ENCODE assay signal across 18 cellular contexts in genomic region chr6:76779068-76779467, GRCh38.
A peak's percentile ranks its signal among the peaks of the same experiment; 100 is the strongest.
DNase-seq lines count a peak whose midpoint lies in the region; ATAC-seq, FAIRE-seq and TF ChIP-seq lines count a peak whose summit lies in the region.
"Had no signal": no experiment of that assay in that cellular context is flagged by ENCODE, and none has a peak within 500 bp of the region (broad histone marks: within the 10 kb centered on the region; RNA-seq: fewer than 3 reads in every experiment).

No MANE protein-coding gene starts in this region.

- no peaks in the 10 kb centered on the region for H3K79me2 ChIP-seq in endothelial cell of umbilical vein (ENCODE audit: control insufficient read depth, insufficient read depth, low read length)

- H3K9me3 ChIP-seq in endothelial cell of umbilical vein (replicated peaks; ENCODE audit: control insufficient read depth, insufficient read depth, low read length), result no peaks in the 10 kb centered on the region
- H3K9me3 ChIP-seq in prostate gland, result no peaks in the 10 kb centered on the region
- no peaks in the 10 kb centered on the region for H3K9me3 ChIP-seq in tibial nerve

- no peak overlapping the region for H3K4me2 ChIP-seq in endothelial cell of umbilical vein (ENCODE audit: insufficient read depth, low read length)

- H4K20me1 ChIP-seq in endothelial cell of umbilical vein (replicated peaks; ENCODE audit: control insufficient read depth, extremely low read depth, insufficient read depth, low read length), result no peaks in the 10 kb centered on the region

- TF ChIP-seq EP300 in tibial nerve (IDR thresholded peaks at IDR 0.05), result no peak

- peaks cover 6% of the 10 kb centered on the region for H3K9me3 Mint-ChIP-seq in progenitor cell of endocrine pancreas (ENCODE audit: low read depth)
- H3K9me3 Mint-ChIP-seq in effector memory CD8-positive, alpha-beta T cell, result peaks cover under 1 to 1% of the 10 kb centered on the region in 2 donors

- peak overlapping the region; percentile 87 for H3K27ac Mint-ChIP-seq in progenitor cell of endocrine pancreas
- no peak overlapping the region for H3K27ac Mint-ChIP-seq in effector memory CD8-positive, alpha-beta T cell

- no TSS peak for BruUV-seq in endothelial cell of umbilical vein (replicated peaks; lab: Mats Ljungman, UMichigan)

- H3K9ac ChIP-seq in endothelial cell of umbilical vein (replicated peaks; ENCODE audit: extremely low read depth, insufficient read depth, low read length), result no peak overlapping the region

- dilution Hi-C loops in endothelial cell of umbilical vein (cut with MboI; ENCODE audit: extremely low pct_ligation_motif_present, low sequenced_read_pairs), result no loop called here

- no peak for TF ChIP-seq POLR2A in endothelial cell of umbilical vein (IDR thresholded peaks at IDR 0.05; ENCODE audit: low read depth, low read length)
- TF ChIP-seq POLR2A in prostate gland (IDR thresholded peaks at IDR 0.05), result no peak
- no peak for TF ChIP-seq POLR2A in tibial nerve (IDR thresholded peaks at IDR 0.05)

- H3K36me3 Mint-ChIP-seq in progenitor cell of endocrine pancreas (ENCODE audit: insufficient read depth), result no peaks in the 10 kb centered on the region
- H3K36me3 Mint-ChIP-seq in effector memory CD8-positive, alpha-beta T cell (ENCODE audit: insufficient read depth), result no peaks in the 10 kb centered on the region

- POLR2A ChIA-PET in endothelial cell of umbilical vein (lab: Charles Lee), result no interaction called here

- H3K36me3 ChIP-seq in endothelial cell of umbilical vein (ENCODE audit: control insufficient read depth in 2 of 2, extremely low read depth in 1 of 2, insufficient read depth in 2 of 2, low read length in 2 of 2) (no peaks in the 10 kb centered on the region), prostate gland (no peaks in the 10 kb centered on the region), tibial nerve (no peaks in the 10 kb centered on the region)

- intact Hi-C loops in endothelial cell of umbilical vein (cut with micrococcal nuclease), result no loop called here
- intact Hi-C loops in prostate gland (cut with DNase I), result no loop called here
- intact Hi-C loops in posterior cingulate gyrus (cut with DNase I), result no loop called here

- ATAC-seq in GM18861 (IDR thresholded peaks at IDR 0.05; ENCODE audit: unreplicated experiment) (peak; percentile 55), HG03565 (IDR thresholded peaks at IDR 0.05; ENCODE audit: unreplicated experiment) (peak; percentile 55)
- ATAC-seq in effector memory CD8-positive, alpha-beta T cell (replicated peaks), result no peak
- ATAC-seq: HCT116, K562 had no signal

- no peak overlapping the region for H3K27ac ChIP-seq in endothelial cell of umbilical vein (ENCODE audit: insufficient read depth, low read depth, low read length)
- H3K27ac ChIP-seq in prostate gland, result no peak overlapping the region
- no peak overlapping the region for H3K27ac ChIP-seq in tibial nerve
- H3K27ac ChIP-seq: RWPE1 had no signal

- H3K4me1 Mint-ChIP-seq in progenitor cell of endocrine pancreas (ENCODE audit: low read depth), result peaks cover 21% of the 10 kb centered on the region
- no peaks in the 10 kb centered on the region for H3K4me1 Mint-ChIP-seq in effector memory CD8-positive, alpha-beta T cell (ENCODE audit: low read depth in 2 of 2)

- H3K4me3 Mint-ChIP-seq in progenitor cell of endocrine pancreas (ENCODE audit: low read depth), result no peak overlapping the region
- H3K4me3 Mint-ChIP-seq in effector memory CD8-positive, alpha-beta T cell, result no peak overlapping the region

- no peak for FAIRE-seq in endothelial cell of umbilical vein (lab: Jason Lieb, UNC)
- FAIRE-seq: GM12892 had no signal

- H3K4me1 ChIP-seq in endothelial cell of umbilical vein (ENCODE audit: control insufficient read depth, extremely low read depth, insufficient read depth, low read length), result no peaks in the 10 kb centered on the region
- no peaks in the 10 kb centered on the region for H3K4me1 ChIP-seq in prostate gland (replicated peaks)
- no peaks in the 10 kb centered on the region for H3K4me1 ChIP-seq in tibial nerve

- H3K9me1 ChIP-seq in endothelial cell of umbilical vein (replicated peaks; ENCODE audit: control insufficient read depth, extremely low read depth, insufficient read depth, low read length), result no peaks in the 10 kb centered on the region

- H3K27me3 Mint-ChIP-seq in progenitor cell of endocrine pancreas, result no peaks in the 10 kb centered on the region
- no peaks in the 10 kb centered on the region for H3K27me3 Mint-ChIP-seq in effector memory CD8-positive, alpha-beta T cell

- CTCF ChIA-PET in endothelial cell of umbilical vein (lab: Charles Lee), result interaction anchor here (1.6 kb wide), 2 partner anchors 9 to 15 kb away, joined by 5 to 7 read pairs; no protein-coding TSS in a partner anchor

- H2AFZ ChIP-seq in endothelial cell of umbilical vein (ENCODE audit: low read depth, low read length), result no peak overlapping the region

- no peak overlapping the region for H3K4me3 ChIP-seq in endothelial cell of umbilical vein (replicated peaks in 1 of 3; ENCODE audit: insufficient read depth in 1 of 3, low read depth in 1 of 3, low read length in 3 of 3)
- H3K4me3 ChIP-seq in prostate gland, result no peak overlapping the region
- H3K4me3 ChIP-seq in tibial nerve, result no peak overlapping the region
- H3K4me3 ChIP-seq: K562 had no signal

- DNase-seq in endothelial cell of umbilical vein (ENCODE audit: low read depth, low spot score) (peak; percentile 32), progenitor cell of endocrine pancreas (ENCODE audit: low spot score, unreplicated experiment) (no peak), prostate gland (ENCODE audit: low spot score) (no peak), posterior cingulate gyrus (no peak), tibial nerve (ENCODE audit: low spot score in 2 of 2) (no peak)
- no peak for DNase-seq in effector memory CD8-positive, alpha-beta T cell
- DNase-seq: C1 segment of cervical spinal cord, GDM1, NCI-H1436, NCI-H2029, NCI-H2171, NCI-H748 treated with DMSO at 0.1 percent for 48 hours had no signal

- H3K27me3 ChIP-seq in endothelial cell of umbilical vein (ENCODE audit: control insufficient read depth in 2 of 2, insufficient read depth in 2 of 2, low read length in 2 of 2) (no peaks in the 10 kb centered on the region), prostate gland (replicated peaks; ENCODE audit: insufficient read depth) (no peaks in the 10 kb centered on the region), tibial nerve (no peaks in the 10 kb centered on the region)

- TF ChIP-seq CTCF in endothelial cell of umbilical vein (IDR thresholded peaks at IDR 0.05; ENCODE audit: extremely low read depth in 1 of 2, insufficient read depth in 1 of 2, low read depth in 1 of 2, low read length in 2 of 2) (no peak), progenitor cell of endocrine pancreas (IDR thresholded peaks at IDR 0.05; ENCODE audit: unreplicated experiment) (no peak), prostate gland (IDR thresholded peaks at IDR 0.05) (no peak), tibial nerve (IDR thresholded peaks at IDR 0.05) (no peak)

TF ChIP-seq in endothelial cell of umbilical vein, 7 proteins besides CTCF, POLR2A, EP300 and RAD21:
- TF ChIP-seq POLR2AphosphoS5 (IDR thresholded peaks at IDR 0.05; ENCODE audit: insufficient read depth, low read depth, low read length) (no peak), MAX (IDR thresholded peaks at IDR 0.05; ENCODE audit: insufficient read depth, insufficient read length) (no peak), GATA2 (IDR thresholded peaks at IDR 0.05; ENCODE audit: insufficient read depth, insufficient read length, low read depth, low read length) (no peak), FOS (IDR thresholded peaks at IDR 0.05; ENCODE audit: borderline replicate concordance, insufficient read depth, low read length) (no peak), MYC (IDR thresholded peaks at IDR 0.05; ENCODE audit: low read depth, low read length) (no peak), EZH2 (IDR thresholded peaks at IDR 0.05; ENCODE audit: borderline replicate concordance, low read depth, low read length, severe bottlenecking) (no peak), JUN (IDR thresholded peaks at IDR 0.05; ENCODE audit: borderline replicate concordance, insufficient read depth, insufficient read length, low read depth) (no peak)
TF ChIP-seq in endothelial cell of umbilical vein: peak in this region for 0.
